Comparison of ENCODE assay signal across 13 cellular contexts in the genomic region with DNA sequence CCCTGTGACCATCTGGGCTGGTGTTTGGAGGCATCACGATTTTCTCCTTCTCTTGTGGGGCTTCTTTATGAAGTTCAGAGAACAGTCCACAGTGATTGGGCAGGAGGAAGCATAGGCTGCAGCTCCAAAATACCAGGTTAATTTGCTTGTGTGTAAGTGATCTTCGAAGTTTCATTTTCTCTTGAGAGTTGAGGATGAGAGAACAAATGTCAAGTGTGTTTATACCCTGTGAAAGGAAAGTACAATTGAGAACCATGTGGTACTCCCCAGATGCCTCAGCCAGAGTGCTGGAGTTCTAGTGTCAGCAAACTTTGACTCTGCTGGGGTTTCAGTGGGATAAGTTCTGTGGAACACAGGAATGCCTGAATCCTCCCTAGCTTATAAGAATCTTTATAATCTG.
DNase-seq lines count a peak whose midpoint lies in the region; ATAC-seq, FAIRE-seq and TF ChIP-seq lines count a peak whose summit lies in the region.
"Had no signal": no experiment of that assay in that cellular context is flagged by ENCODE, and none has a peak within 500 bp of the region (broad histone marks: within the 10 kb centered on the region; RNA-seq: fewer than 3 reads in every experiment).

No MANE protein-coding gene starts in this region.

- in situ Hi-C loops in IMR-90 (cut with MboI; ENCODE audit: low sequenced_read_pairs) (no loop called here), gastrocnemius medialis (cut with MboI; ENCODE audit: low sequenced_read_pairs in 4 of 4) (no loop called here)

- POLR2A ChIA-PET in IMR-90 (lab: Charles Lee; ENCODE audit: unreplicated experiment), result no interaction called here

- H4K5ac ChIP-seq in IMR-90 (ENCODE audit: low read depth, low read length), result no peak overlapping the region

- H3K79me1 ChIP-seq in IMR-90 (ENCODE audit: low read depth in 1 of 2, low read length in 2 of 2), result no peaks in the 10 kb centered on the region

- H3K36me3 ChIP-seq in IMR-90 (ENCODE audit: control insufficient read depth, insufficient read depth, low read length) (no peaks in the 10 kb centered on the region), gastrocnemius medialis (no peaks in the 10 kb centered on the region)
- H3K36me3 ChIP-seq: BLaER1, tibial artery had no signal

- H2BK5ac ChIP-seq in IMR-90 (ENCODE audit: low read depth, low read length, poor library complexity, severe bottlenecking), result no peak overlapping the region

- no peak for TF ChIP-seq POLR2A in GM12892 (IDR thresholded peaks at IDR 0.05; ENCODE audit: low read depth, low read length)
- no peak for TF ChIP-seq POLR2A in IMR-90 (IDR thresholded peaks at IDR 0.05; ENCODE audit: low read depth, low read length)
- no peak for TF ChIP-seq POLR2A in gastrocnemius medialis (IDR thresholded peaks at IDR 0.05)

- peak; percentile 44 for FAIRE-seq in GM12892 (lab: Jason Lieb, UNC)
- FAIRE-seq: K562 had no signal

- no peak overlapping the region for H2AK9ac ChIP-seq in IMR-90 (replicated peaks; ENCODE audit: low read depth, low read length, poor library complexity)

- WGBS in IMR-90 (ENCODE audit: extremely low coverage in 2 of 2, insufficient read length in 1 of 2), 2 experiments, result 67% methylated on average over 1 of the region's 2 CpGs; no CpG with 5 or more reads in 1 of the 2 experiments

- BruUV-seq in IMR-90 (replicated peaks; lab: Mats Ljungman, UMichigan), result no TSS peak

- H4K91ac ChIP-seq in IMR-90 (ENCODE audit: insufficient read depth, low read depth, low read length), result no peak overlapping the region

- ATAC-seq in GM19351 (IDR thresholded peaks at IDR 0.05; ENCODE audit: unreplicated experiment) (peak; percentile 89), HG02870 (IDR thresholded peaks at IDR 0.05; ENCODE audit: unreplicated experiment) (peak; percentile 92), IMR-90 (ENCODE audit: low read depth) (no peak), gastrocnemius medialis (no peak)
- ATAC-seq: K562 had no signal

- no peak overlapping the region for H3K18ac ChIP-seq in IMR-90 (ENCODE audit: low read depth, low read length)

- intact Hi-C loops in IMR-90 (cut with micrococcal nuclease) (no loop called here), gastrocnemius medialis (cut with DNase I; ENCODE audit: low total_unique reads) (no loop called here)

- dilution Hi-C loops in IMR-90 (cut with HindIII; ENCODE audit: low sequenced_read_pairs, unreplicated experiment), result no loop called here

- peaks cover 8% of the 10 kb centered on the region for H3K27me3 ChIP-seq in IMR-90 (ENCODE audit: control insufficient read depth, insufficient read depth, low read length)
- H3K27me3 ChIP-seq in gastrocnemius medialis, result no peaks in the 10 kb centered on the region
- H3K27me3 ChIP-seq: BLaER1, tibial artery had no signal

- no peak overlapping the region for H3K4me3 ChIP-seq in IMR-90 (ENCODE audit: insufficient read depth, low read depth, low read length)
- H3K4me3 ChIP-seq in gastrocnemius medialis, result no peak overlapping the region
- H3K4me3 ChIP-seq: BLaER1, K562, tibial artery had no signal

- no peak overlapping the region; the same call in 1 of the 2 replicates for H2AK5ac ChIP-seq in IMR-90 (ENCODE audit: low read depth, low read length)

- H4K20me1 ChIP-seq in IMR-90 (ENCODE audit: insufficient read depth, low read length), result no peaks in the 10 kb centered on the region
- H4K20me1 ChIP-seq: BLaER1 had no signal

- no peak overlapping the region for H3K9ac ChIP-seq in IMR-90 (ENCODE audit: low read depth, low read length)
- H3K9ac ChIP-seq: BLaER1 had no signal

- peak overlapping the region; percentile 36; the same call in 2 of the 3 replicates for H2BK15ac ChIP-seq in IMR-90 (ENCODE audit: low read depth, low read length)

- no peak overlapping the region for H2AFZ ChIP-seq in IMR-90 (replicated peaks; ENCODE audit: low read length, poor library complexity)

- H3K56ac ChIP-seq in IMR-90 (ENCODE audit: extremely low read depth, insufficient read depth, low read length), result no peak overlapping the region

- H2BK20ac ChIP-seq in IMR-90 (ENCODE audit: low read depth, low read length), result peak overlapping the region; percentile 58

- no peak overlapping the region for H3K23ac ChIP-seq in IMR-90 (ENCODE audit: low read depth, low read length)

- 0 out of 4 replicates have a peak overlapping the region, but pooled peaks of 1 of the 2 experiments have one; percentile 42 for H4K8ac ChIP-seq in IMR-90 (ENCODE audit: low read depth in 2 of 2, low read length in 2 of 2)

- H3K9me3 ChIP-seq in IMR-90 (ENCODE audit: control insufficient read depth, insufficient read depth, low read length) (no peaks in the 10 kb centered on the region), gastrocnemius medialis (no peaks in the 10 kb centered on the region)
- H3K9me3 ChIP-seq: BLaER1, tibial artery had no signal

- H3K4ac ChIP-seq in IMR-90 (ENCODE audit: low read depth, low read length), result no peak overlapping the region; the same call in 1 of the 2 replicates

- H3K14ac ChIP-seq in IMR-90 (replicated peaks; ENCODE audit: low read depth, low read length), result 0 out of 2 replicates have a peak overlapping the region, but pooled peaks have one; percentile 4

- peaks cover 5% of the 10 kb centered on the region; the same call in 1 of the 2 replicates for H3K9me1 ChIP-seq in IMR-90 (ENCODE audit: insufficient read depth, low read length)

- TF ChIP-seq RAD21 in IMR-90 (IDR thresholded peaks at IDR 0.05; ENCODE audit: low read length), result no peak

- DNase-seq in GM12892 (ENCODE audit: insufficient read length), result no peak
- no peak for DNase-seq in IMR-90
- DNase-seq in gastrocnemius medialis, result no peak
- DNase-seq in NCI-H2081 treated with DMSO at 0.1 percent for 48 hours (lab: John Stamatoyannopoulos, UW), result no peak
- DNase-seq in NCI-H1436 treated with DMSO at 0.1 percent for 48 hours (lab: John Stamatoyannopoulos, UW), result no peak
- no peak for DNase-seq in NCI-H2107 (lab: John Stamatoyannopoulos, UW)
- DNase-seq: activated effector memory CD4-positive, alpha-beta T cell treated with Interleukin-2 at 50 U/mL for 16 hours; hypothalamus; tibial artery had no signal

- TF ChIP-seq CTCF in IMR-90 (conservative IDR thresholded peaks at IDR 0.05; ENCODE audit: low read depth, low read length) (no peak), gastrocnemius medialis (IDR thresholded peaks at IDR 0.05 in 4 of 5, conservative IDR thresholded peaks at IDR 0.05 in 1 of 5) (no peak)

- CTCF ChIA-PET in IMR-90 (lab: Yijun Ruan, JAX), result no interaction called here

- H3K4me1 ChIP-seq in IMR-90 (ENCODE audit: control insufficient read depth, insufficient read depth, low read length), result peaks cover 7% of the 10 kb centered on the region
- no peaks in the 10 kb centered on the region for H3K4me1 ChIP-seq in gastrocnemius medialis
- H3K4me1 ChIP-seq: BLaER1, tibial artery had no signal

- H3K4me2 ChIP-seq in IMR-90 (ENCODE audit: low read depth, low read length), result no peak overlapping the region
- H3K4me2 ChIP-seq: BLaER1 had no signal

- peak overlapping the region; percentile 59 for H2BK120ac ChIP-seq in IMR-90 (ENCODE audit: low read depth, low read length)

- H3K27ac ChIP-seq in IMR-90 (ENCODE audit: insufficient read depth, low read length), result no peak overlapping the region
- no peak overlapping the region for H3K27ac ChIP-seq in gastrocnemius medialis
- H3K27ac ChIP-seq: BLaER1, tibial artery had no signal

TF ChIP-seq in IMR-90, 13 proteins besides CTCF, POLR2A, EP300 and RAD21:
- TF ChIP-seq CEBPB (IDR thresholded peaks at IDR 0.05; ENCODE audit: low read depth, low read length) (no peak), BHLHE40 (IDR thresholded peaks at IDR 0.05; ENCODE audit: low read depth, low read length) (no peak), MXI1 (IDR thresholded peaks at IDR 0.05; ENCODE audit: borderline replicate concordance, low read depth, low read length) (no peak), CHD1 (IDR thresholded peaks at IDR 0.05; ENCODE audit: low read depth, low read length) (no peak), USF2 (IDR thresholded peaks at IDR 0.05; ENCODE audit: low read depth, low read length) (no peak)

Comparison
In these comparisons a context has a peak if more than half of its experiments do, and no peak if none do; other contexts are left out.
1. ATAC-seq: peak in GM19351 (single experiment) and HG02870 (single experiment); none in IMR-90 (single experiment) and gastrocnemius medialis (0 of 2).